In genomic region chr1:109498161-109498801, GRCh38 we compare ENCODE assay signal across 8 cellular contexts. TPM values are rescaled to one million over a fixed set of nuclear protein-coding genes. Genes with fewer than 3 reads are reported as not detected.
DNase-seq lines count a peak whose midpoint lies in the region; ATAC-seq, FAIRE-seq and TF ChIP-seq lines count a peak whose summit lies in the region.

No MANE protein-coding gene starts in this region.

- DNase-seq in AG09309 (ENCODE audit: low read depth) = no peak
- DNase-seq in GM23248 = peak; percentile 54
- peak; percentile 33 for DNase-seq in RKO (ENCODE audit: low spot score)
- DNase-seq in bronchial epithelial cell (ENCODE audit: low read depth) = no peak
- DNase-seq in nephron progenitor cell = peak; percentile 75
- DNase-seq in T1000 (lab: John Stamatoyannopoulos, UW) = no peak

- no peak overlapping the region for H3K4me3 ChIP-seq in AG09309 (ENCODE audit: control insufficient read depth, low read depth, low read length)
- no peak overlapping the region for H3K4me3 ChIP-seq in GM23248
- no peak overlapping the region for H3K4me3 ChIP-seq in bronchial epithelial cell (ENCODE audit: low read depth, low read length)

- H3K9me3 ChIP-seq in GM23248 (ENCODE audit: low read depth) = no peaks in the 10 kb centered on the region

- H3F3A ChIP-seq in GM23248 (ENCODE audit: insufficient read depth) = peaks cover 10% of the 10 kb centered on the region; the same call in 1 of the 2 replicates

- ATAC-seq in HG03108 (IDR thresholded peaks at IDR 0.05; ENCODE audit: unreplicated experiment) (no peak), HG03159 (IDR thresholded peaks at IDR 0.05; ENCODE audit: unreplicated experiment) (no peak)

- no peak overlapping the region for H2AFZ ChIP-seq in GM23248

- no peaks in the 10 kb centered on the region for H3K9me2 ChIP-seq in GM23248 (ENCODE audit: insufficient read depth)

- H3K27me3 Mint-ChIP-seq in nephron progenitor cell (ENCODE audit: low read depth, poor library complexity) = no peaks in the 10 kb centered on the region

- no peak for FAIRE-seq in bronchial epithelial cell (lab: Jason Lieb, UNC)

- H3K9ac ChIP-seq in GM23248 = no peak overlapping the region

- peaks cover 7% of the 10 kb centered on the region for H3K36me3 Mint-ChIP-seq in nephron progenitor cell (ENCODE audit: low read depth)

- H3K27ac Mint-ChIP-seq in nephron progenitor cell = no peak overlapping the region

- peaks cover 21% of the 10 kb centered on the region for H3K4me1 ChIP-seq in GM23248 (ENCODE audit: insufficient read depth)

- peak; percentile 68 for TF ChIP-seq CTCF in AG09309 (IDR thresholded peaks at IDR 0.05; ENCODE audit: control insufficient read depth, insufficient read depth, low read depth, low read length, missing control alignments)
- TF ChIP-seq CTCF in bronchial epithelial cell (IDR thresholded peaks at IDR 0.05; ENCODE audit: insufficient read depth, low read length, severe bottlenecking) = peak; percentile 72
- peak; percentile 69 for TF ChIP-seq CTCF in nephron progenitor cell (IDR thresholded peaks at IDR 0.05)

- WGBS in GM23248 (ENCODE audit: low coverage in 1 of 2, low lambda C conversion rate in 2 of 2, missing lambda C conversion rate in 2 of 2), 2 experiments = 72 to 77% methylated on average over 12 of the region's 12 CpGs

- peaks cover 66% of the 10 kb centered on the region for H3K4me1 Mint-ChIP-seq in nephron progenitor cell

- in situ Hi-C loops in GM23248 (cut with MboI) = no loop called here

- H3K4me3 Mint-ChIP-seq in nephron progenitor cell = no peak overlapping the region

- H4K20me1 ChIP-seq in GM23248 (ENCODE audit: insufficient read depth) = no peaks in the 10 kb centered on the region

- H3K36me3 ChIP-seq in GM23248 (ENCODE audit: low read depth) (0 out of 2 replicates have a peak, but pooled peaks cover 5% of the 10 kb centered on the region), bronchial epithelial cell (ENCODE audit: control insufficient read depth, insufficient read depth, low read length) (peaks cover 15% of the 10 kb centered on the region)

- H3K9me3 Mint-ChIP-seq in nephron progenitor cell = no peaks in the 10 kb centered on the region

- H3K27ac ChIP-seq in GM23248 = no peak overlapping the region

- peaks cover 29% of the 10 kb centered on the region for H3K79me2 ChIP-seq in GM23248 (ENCODE audit: insufficient read depth)

- H3K4me2 ChIP-seq in GM23248 (ENCODE audit: unreplicated experiment) = no peak overlapping the region

- H3K27me3 ChIP-seq in GM23248 (replicated peaks; ENCODE audit: insufficient read depth) (no peaks in the 10 kb centered on the region), bronchial epithelial cell (ENCODE audit: control insufficient read depth, insufficient read depth, low read length) (no peaks in the 10 kb centered on the region)

RNA-seq across cellular contexts. Expression of gene CYB561D1, which starts 4.4 kb away (rescaled TPM):
- total RNA-seq in GM23248 (2014; rRNA removed; shearing (Covaris generic)) = 9.5 and 9.6 TPM in 2 replicates
- 5.5 and 5.9 TPM in 2 replicates for polyA plus RNA-seq in GM23248 (2016; fragmentation: Nextera tagmentation; extraction: Ambion mirVana)
- total RNA-seq in bronchial epithelial cell = 5.0 and 8.1 TPM in 2 replicates

RNA-seq across cellular contexts. Expression of gene AMIGO1, which starts 11.2 kb away (rescaled TPM):
- total RNA-seq in GM23248 (2014; rRNA removed; shearing (Covaris generic)) = 2.7 and 2.8 TPM in 2 replicates
- 1.3 and 1.7 TPM in 2 replicates for polyA plus RNA-seq in GM23248 (2016; fragmentation: Nextera tagmentation; extraction: Ambion mirVana)
- total RNA-seq in bronchial epithelial cell = 0.13 and 0.26 TPM in 2 replicates

RNA-seq across cellular contexts. Expression of gene ATXN7L2, which starts 14.6 kb away (rescaled TPM):
- total RNA-seq in GM23248 (2014; rRNA removed; shearing (Covaris generic)) = 2.1 and 5.3 TPM in 2 replicates
- 3.0 and 3.3 TPM in 2 replicates for polyA plus RNA-seq in GM23248 (2016; fragmentation: Nextera tagmentation; extraction: Ambion mirVana)
- 0.64 and 1.3 TPM in 2 replicates for total RNA-seq in bronchial epithelial cell

RNA-seq across cellular contexts. Expression of gene SYPL2, which starts 31.9 kb away (rescaled TPM):
- 0.11 and 0.13 TPM in 2 replicates for total RNA-seq in GM23248 (2014; rRNA removed; shearing (Covaris generic))
- 0.38 and 0.60 TPM in 2 replicates for polyA plus RNA-seq in GM23248 (2016; fragmentation: Nextera tagmentation; extraction: Ambion mirVana)
- total RNA-seq in bronchial epithelial cell = not detected in 2 replicates

RNA-seq across cellular contexts. Expression of gene GPR61, which starts 41.4 kb away (rescaled TPM):
- not detected in 2 replicates for total RNA-seq in GM23248 (2014; rRNA removed; shearing (Covaris generic))
- polyA plus RNA-seq in GM23248 (2016; fragmentation: Nextera tagmentation; extraction: Ambion mirVana) = not detected in 2 replicates
- not detected in 2 replicates for total RNA-seq in bronchial epithelial cell

Comparison
In these comparisons a context has a peak if more than half of its experiments do, and no peak if none do; other contexts are left out.
1. DNase-seq: peak in GM23248 (single experiment), RKO (single experiment) and nephron progenitor cell (single experiment); none in AG09309 (single experiment), bronchial epithelial cell (single experiment) and T1000 (single experiment).
2. Peak in every context shown above with its lines, with median percentiles within 50 percentile points of each other: CTCF ChIP-seq.